Comparison of ENCODE assay signal across 8 cellular contexts in genomic region chr1:2557146-2558029, GRCh38. TPM values are rescaled to one million over a fixed set of nuclear protein-coding genes. Genes with fewer than 3 reads are reported as not detected.
DNase-seq lines count a peak whose midpoint lies in the region; ATAC-seq, FAIRE-seq and TF ChIP-seq lines count a peak whose summit lies in the region.

No MANE protein-coding gene starts in this region.

- TF ChIP-seq CTCF in GM12878 (IDR thresholded peaks at IDR 0.05 in 2 of 3, conservative IDR thresholded peaks at IDR 0.05 in 1 of 3; ENCODE audit: control insufficient read depth in 2 of 3, extremely low read depth in 1 of 3, insufficient read depth in 1 of 3, low read depth in 3 of 3, low read length in 3 of 3): peak in 2 of 3 experiments; percentile 2 to 27; a peak in 1 of 6 replicates
- no peak for TF ChIP-seq CTCF in tibial artery (IDR thresholded peaks at IDR 0.05)

- H3K27ac ChIP-seq in GM12878 (ENCODE audit: control insufficient read depth, insufficient read depth) (peak overlapping the region; percentile 99), tibial artery (peak overlapping the region; percentile 76 to 78)

- no peak for FAIRE-seq in GM12878 (lab: Jason Lieb, UNC)

- no peaks in the 10 kb centered on the region for H4K20me1 ChIP-seq in GM12878 (ENCODE audit: control insufficient read depth, insufficient read depth)

- 45% methylated on average over 21 of the region's 21 CpGs for WGBS in GM12878 (ENCODE audit: insufficient coverage, insufficient replicate concordance, low lambda C conversion rate, missing lambda C conversion rate)

- no peaks in the 10 kb centered on the region for H3K9me3 Mint-ChIP-seq in activated naive CD4-positive, alpha-beta T cell treated with anti-CD3 and anti-CD28 coated beads for 36 hours
- no peaks in the 10 kb centered on the region for H3K9me3 Mint-ChIP-seq in memory B cell

- H3K4me3 ChIP-seq in GM12878 (peak overlapping the region; percentile 87), tibial artery (peak overlapping the region; percentile 62)

- in situ Hi-C loops in GM12878 (cut with MboI): no loop called here

- H3K4me3 Mint-ChIP-seq in activated naive CD4-positive, alpha-beta T cell treated with anti-CD3 and anti-CD28 coated beads for 36 hours: peak overlapping the region; percentile 93
- H3K4me3 Mint-ChIP-seq in memory B cell: peak overlapping the region; percentile 92

- TF ChIP-seq POLR2A in GM12878 (IDR thresholded peaks at IDR 0.05; ENCODE audit: low read depth, low read length): no peak

- H3K9me3 ChIP-seq in GM12878 (replicated peaks; ENCODE audit: control insufficient read depth, insufficient read depth, low read length) (no peaks in the 10 kb centered on the region), tibial artery (no peaks in the 10 kb centered on the region)

- H2AFZ ChIP-seq in GM12878 (ENCODE audit: control insufficient read depth, low read depth, low read length): no peak overlapping the region

- peak overlapping the region; percentile 99 for H3K27ac Mint-ChIP-seq in activated naive CD4-positive, alpha-beta T cell treated with anti-CD3 and anti-CD28 coated beads for 36 hours
- peak overlapping the region; percentile 98 for H3K27ac Mint-ChIP-seq in memory B cell

- TF ChIP-seq RAD21 in GM12878 (IDR thresholded peaks at IDR 0.05; ENCODE audit: insufficient read depth, low read depth, low read length): no peak

- H3K36me3 Mint-ChIP-seq in activated naive CD4-positive, alpha-beta T cell treated with anti-CD3 and anti-CD28 coated beads for 36 hours (ENCODE audit: low read depth): peaks cover 11% of the 10 kb centered on the region
- H3K36me3 Mint-ChIP-seq in memory B cell: peaks cover 10% of the 10 kb centered on the region

- H3K27me3 ChIP-seq in GM12878 (replicated peaks in 1 of 2; ENCODE audit: control insufficient read depth in 2 of 2, insufficient read depth in 2 of 2, low read length in 1 of 2) (no peaks in the 10 kb centered on the region), tibial artery (no peaks in the 10 kb centered on the region)

- TF ChIP-seq EP300 in GM12878 (IDR thresholded peaks at IDR 0.05; ENCODE audit: borderline replicate concordance in 1 of 2, control insufficient read depth in 1 of 2, low read depth in 2 of 2, low read length in 2 of 2): no peak

- H3K36me3 ChIP-seq in GM12878 (ENCODE audit: control insufficient read depth in 2 of 2, insufficient read depth in 2 of 2, low read length in 1 of 2) (peaks cover 0 to 2% of the 10 kb centered on the region in 2 experiments; a peak in 2 of 4 replicates), tibial artery (peaks cover 0 to 44% (median 27%) of the 10 kb centered on the region in 3 donors)

- SMC1A ChIA-PET in GM12878 (lab: Charles Lee; ENCODE audit: uncharacterized antibody, unreplicated experiment): interaction anchor here (0.9 to 4.7 kb wide), 5 partner anchors 10 to 27 kb away, joined by 3 to 39 read pairs (median 7); partner anchors contain the start of gene PRXL2B

- peak overlapping the region; percentile 97 for H3K4me2 ChIP-seq in GM12878 (ENCODE audit: control insufficient read depth, insufficient read depth)

- ATAC-seq in GM12878: peak; percentile 5
- ATAC-seq in memory B cell (ENCODE audit: low read depth): no peak
- ATAC-seq in HG02610 (IDR thresholded peaks at IDR 0.05; ENCODE audit: unreplicated experiment): no peak

- RAD21 ChIA-PET in GM12878 (lab: Charles Lee; ENCODE audit: unreplicated experiment): interaction anchor here (1.4 to 3.3 kb wide), 4 partner anchors 11 to 164 kb away, joined by 3 to 41 read pairs (median 30); no protein-coding TSS in a partner anchor

- H3K4me1 ChIP-seq in GM12878 (ENCODE audit: control insufficient read depth, insufficient read depth, low read length) (peaks cover 25% of the 10 kb centered on the region), tibial artery (peaks cover 0 to 35% (median 22%) of the 10 kb centered on the region in 4 donors)

- BruUV-seq in GM12878 (replicated peaks; lab: Mats Ljungman, UMichigan): no TSS peak

- POLR2A ChIA-PET in GM12878 (lab: Charles Lee): interaction anchor here (0.6 to 5.5 kb wide), 6 partner anchors 9 to 27 kb away, joined by 3 to 61 read pairs (median 14); partner anchors contain the start of gene PRXL2B

- peaks cover 31% of the 10 kb centered on the region for H3K4me1 Mint-ChIP-seq in activated naive CD4-positive, alpha-beta T cell treated with anti-CD3 and anti-CD28 coated beads for 36 hours (ENCODE audit: low read depth)
- peaks cover 28% of the 10 kb centered on the region for H3K4me1 Mint-ChIP-seq in memory B cell

- H3K79me2 ChIP-seq in GM12878 (ENCODE audit: control insufficient read depth, insufficient read depth, low read length): peaks cover 38% of the 10 kb centered on the region

- intact Hi-C loops in activated naive CD4-positive, alpha-beta T cell treated with anti-CD3 and anti-CD28 coated beads for 36 hours (cut with micrococcal nuclease): no loop called here
- intact Hi-C loops in GM12878 (cut with micrococcal nuclease; ENCODE audit: unreplicated experiment): loop anchor here (5.0 kb wide), 1 partner anchor 865 kb away; no protein-coding TSS in a partner anchor
- intact Hi-C loops in tibial artery (cut with DNase I; ENCODE audit: low total_unique reads): loop anchor here (5.0 kb wide), 2 partner anchors 35 to 165 kb away; partner anchors contain the start of genes MORN1 and RER1

- no peak for DNase-seq in activated naive CD4-positive, alpha-beta T cell treated with anti-CD3 and anti-CD28 coated beads for 36 hours
- DNase-seq in activated naive CD4-positive, alpha-beta T cell treated with anti-CD3 and anti-CD28 coated beads, Interleukin-2, amount 50 U/mL, for 16 hours: no peak
- no peak for DNase-seq in GM12878 (ENCODE audit: low read depth, low spot score)
- no peak for DNase-seq in memory B cell (ENCODE audit: low spot score in 2 of 2)
- no peak for DNase-seq in tibial artery
- DNase-seq in ureter (ENCODE audit: low spot score): no peak
- DNase-seq in activated CD4-positive, CD25-positive, alpha-beta regulatory T cell (lab: John Stamatoyannopoulos, UW): no peak

- H3K27me3 Mint-ChIP-seq in activated naive CD4-positive, alpha-beta T cell treated with anti-CD3 and anti-CD28 coated beads for 36 hours (ENCODE audit: low read depth): no peaks in the 10 kb centered on the region
- H3K27me3 Mint-ChIP-seq in memory B cell: no peaks in the 10 kb centered on the region

- H3K9ac ChIP-seq in GM12878 (ENCODE audit: control insufficient read depth, insufficient read depth, low read length): peak overlapping the region; percentile 98

- CTCF ChIA-PET in activated naive CD4-positive, alpha-beta T cell treated with anti-CD3 and anti-CD28 coated beads for 36 hours (lab: Charles Lee): interaction anchor here (2.4 kb wide), 1 partner anchor 26 kb away, joined by 11 read pairs; no protein-coding TSS in a partner anchor
- CTCF ChIA-PET in GM12878 (lab: Yijun Ruan, JAX): interaction anchor here (3.2 to 5.1 kb wide), 2 partner anchors 20 to 26 kb away, joined by 18 to 54 read pairs; partner anchors contain the start of gene PRXL2B

RNA-seq across cellular contexts. Expression of gene TNFRSF14, which starts 1.2 kb away (rescaled TPM):
- 100 to 1,000 TPM; 120 to 123 TPM for total RNA-seq in activated naive CD4-positive, alpha-beta T cell treated with anti-CD3 and anti-CD28 coated beads for 36 hours
- total RNA-seq in GM12878 (2013; cell fraction: nucleolus; rRNA removed): 315 and 380 TPM in 2 replicates
- total RNA-seq in GM12878 (2014; rRNA removed) (53.6 and 61.1 TPM in 2 replicates), GM12878 (2014; rRNA removed; fragmentation: Illumina TruSeq; extraction: Trizol) (20.0 and 23.0 TPM in 2 replicates), GM12878 (2021) (76.2 and 79.1 TPM in 2 replicates), ureter (160 TPM)
- polyA plus RNA-seq in GM12878 (2011; ENCODE audit: low read depth): 42.6 TPM
- polyA plus RNA-seq in GM12878 (2011; rRNA removed) (30.5 and 69.6 TPM in 2 replicates), GM12878 (2014; fragmentation: Illumina TruSeq; extraction: Trizol) (4.8 and 19.2 TPM in 2 replicates), GM12878 (2014; fragmentation: Nextera tagmentation; extraction: Ambion mirVana) (1 to 10 TPM in 1 of 2 experiments, under 1 TPM in 1; 0.43 to 2.9 TPM), GM12878 (2014; rRNA removed) (113 and 114 TPM in 2 replicates), GM12878 (2016; fragmentation: Nextera tagmentation; extraction: Ambion mirVana) (10 to 100 TPM; 36.2 to 46.7 TPM)
- 85.6 and 116 TPM in 2 replicates for polyA plus RNA-seq in GM12878 (2011; cell fraction: cytosol; rRNA removed)
- 998 and 1,152 TPM in 2 replicates for polyA plus RNA-seq in GM12878 (2011; cell fraction: nucleus; rRNA removed)
- 120 and 163 TPM in 2 replicates for polyA plus RNA-seq in GM12878 (2012)
- polyA minus RNA-seq in GM12878 (2011; rRNA and poly(A)+ RNA removed): 22.7 and 47.3 TPM in 2 replicates
- 17.1 and 28.0 TPM in 2 replicates for polyA minus RNA-seq in GM12878 (2011; cell fraction: cytosol; rRNA and poly(A)+ RNA removed)
- polyA minus RNA-seq in GM12878 (2011; cell fraction: nucleus; rRNA and poly(A)+ RNA removed): 91.9 and 124 TPM in 2 replicates

RNA-seq across cellular contexts. Expression of gene HES5, which starts 27.3 kb away (rescaled TPM):
- not detected for total RNA-seq in activated naive CD4-positive, alpha-beta T cell treated with anti-CD3 and anti-CD28 coated beads for 36 hours
- total RNA-seq in GM12878 (2013; cell fraction: nucleolus; rRNA removed): not detected in 2 replicates
- total RNA-seq in GM12878 (2014; rRNA removed) (0.22 TPM in 1 of 2 replicates, not detected in the other), GM12878 (2014; rRNA removed; fragmentation: Illumina TruSeq; extraction: Trizol) (not detected in 2 replicates), GM12878 (2021) (0.15 TPM in 1 of 2 replicates, not detected in the other), ureter (0.57 TPM)
- not detected for polyA plus RNA-seq in GM12878 (2011; ENCODE audit: low read depth)
- polyA plus RNA-seq in GM12878 (2011; rRNA removed) (not detected in 2 replicates), GM12878 (2014; fragmentation: Illumina TruSeq; extraction: Trizol) (not detected in 2 replicates), GM12878 (2014; fragmentation: Nextera tagmentation; extraction: Ambion mirVana) (not detected), GM12878 (2014; rRNA removed) (0.12 TPM in 1 of 2 replicates, not detected in the other), GM12878 (2016; fragmentation: Nextera tagmentation; extraction: Ambion mirVana) (not detected)
- not detected in 2 replicates for polyA plus RNA-seq in GM12878 (2011; cell fraction: cytosol; rRNA removed)
- not detected in 2 replicates for polyA plus RNA-seq in GM12878 (2011; cell fraction: nucleus; rRNA removed)
- not detected in 2 replicates for polyA plus RNA-seq in GM12878 (2012)
- not detected in 2 replicates for polyA minus RNA-seq in GM12878 (2011; rRNA and poly(A)+ RNA removed)
- polyA minus RNA-seq in GM12878 (2011; cell fraction: cytosol; rRNA and poly(A)+ RNA removed): not detected in 2 replicates
- not detected in 2 replicates for polyA minus RNA-seq in GM12878 (2011; cell fraction: nucleus; rRNA and poly(A)+ RNA removed)

RNA-seq across cellular contexts. Expression of gene PRXL2B, which starts 29.2 kb away (rescaled TPM):
- total RNA-seq in activated naive CD4-positive, alpha-beta T cell treated with anti-CD3 and anti-CD28 coated beads for 36 hours: 10 to 100 TPM; 21.8 to 22.1 TPM
- 6.1 and 6.2 TPM in 2 replicates for total RNA-seq in GM12878 (2013; cell fraction: nucleolus; rRNA removed)
- total RNA-seq in GM12878 (2014; rRNA removed) (4.2 TPM in 2 replicates), GM12878 (2014; rRNA removed; fragmentation: Illumina TruSeq; extraction: Trizol) (1.8 and 1.9 TPM in 2 replicates), GM12878 (2021) (5.6 and 7.6 TPM in 2 replicates), ureter (37.1 TPM)
- polyA plus RNA-seq in GM12878 (2011; ENCODE audit: low read depth): 2.4 TPM
- polyA plus RNA-seq in GM12878 (2011; rRNA removed) (3.1 and 5.0 TPM in 2 replicates), GM12878 (2014; fragmentation: Illumina TruSeq; extraction: Trizol) (1.3 and 2.7 TPM in 2 replicates), GM12878 (2014; fragmentation: Nextera tagmentation; extraction: Ambion mirVana) (under 1 TPM; 0.44 to 0.53 TPM), GM12878 (2014; rRNA removed) (5.5 and 6.8 TPM in 2 replicates), GM12878 (2016; fragmentation: Nextera tagmentation; extraction: Ambion mirVana) (1 to 10 TPM; 3.8 to 4.8 TPM)
- polyA plus RNA-seq in GM12878 (2011; cell fraction: cytosol; rRNA removed): 8.8 and 10.6 TPM in 2 replicates
- 19.6 and 22.7 TPM in 2 replicates for polyA plus RNA-seq in GM12878 (2011; cell fraction: nucleus; rRNA removed)
- polyA plus RNA-seq in GM12878 (2012): 7.7 and 7.9 TPM in 2 replicates
- 1.1 and 5.2 TPM in 2 replicates for polyA minus RNA-seq in GM12878 (2011; rRNA and poly(A)+ RNA removed)
- 1.6 and 2.6 TPM in 2 replicates for polyA minus RNA-seq in GM12878 (2011; cell fraction: cytosol; rRNA and poly(A)+ RNA removed)
- 3.0 and 3.5 TPM in 2 replicates for polyA minus RNA-seq in GM12878 (2011; cell fraction: nucleus; rRNA and poly(A)+ RNA removed)

RNA-seq across cellular contexts. Expression of gene PANK4, which starts 31.0 kb away (rescaled TPM):
- 10 to 100 TPM; 46.6 to 51.4 TPM for total RNA-seq in activated naive CD4-positive, alpha-beta T cell treated with anti-CD3 and anti-CD28 coated beads for 36 hours
- 85.4 and 117 TPM in 2 replicates for total RNA-seq in GM12878 (2013; cell fraction: nucleolus; rRNA removed)
- 24.1 and 24.9 TPM in 2 replicates for total RNA-seq in GM12878 (2014; rRNA removed)
- total RNA-seq in GM12878 (2014; rRNA removed; fragmentation: Illumina TruSeq; extraction: Trizol): 10.4 and 10.6 TPM in 2 replicates
- total RNA-seq in GM12878 (2021): 25.8 and 38.0 TPM in 2 replicates
- polyA plus RNA-seq in GM12878 (2011; ENCODE audit: low read depth): 7.1 TPM
- 12.4 and 27.0 TPM in 2 replicates for polyA plus RNA-seq in GM12878 (2011; rRNA removed)
- polyA plus RNA-seq in GM12878 (2011; cell fraction: cytosol; rRNA removed): 15.9 and 23.0 TPM in 2 replicates
- polyA plus RNA-seq in GM12878 (2011; cell fraction: nucleus; rRNA removed): 158 and 199 TPM in 2 replicates
- polyA plus RNA-seq in GM12878 (2012): 18.2 and 18.5 TPM in 2 replicates
- polyA plus RNA-seq in GM12878 (2014; fragmentation: Illumina TruSeq; extraction: Trizol): 11.1 and 15.0 TPM in 2 replicates
- polyA plus RNA-seq in GM12878 (2014; fragmentation: Nextera tagmentation; extraction: Ambion mirVana): 1 to 10 TPM in 1 of 2 experiments, under 1 TPM in 1; 0.35 to 1.5 TPM
- 25.0 and 27.2 TPM in 2 replicates for polyA plus RNA-seq in GM12878 (2014; rRNA removed)
- 10 to 100 TPM; 18.2 to 19.0 TPM for polyA plus RNA-seq in GM12878 (2016; fragmentation: Nextera tagmentation; extraction: Ambion mirVana)
- 14.9 and 26.2 TPM in 2 replicates for polyA minus RNA-seq in GM12878 (2011; rRNA and poly(A)+ RNA removed)
- 13.2 and 15.7 TPM in 2 replicates for polyA minus RNA-seq in GM12878 (2011; cell fraction: cytosol; rRNA and poly(A)+ RNA removed)
- 55.4 and 89.3 TPM in 2 replicates for polyA minus RNA-seq in GM12878 (2011; cell fraction: nucleus; rRNA and poly(A)+ RNA removed)
- 29.9 TPM for total RNA-seq in ureter

Comparison
In these comparisons a context has a peak if more than half of its experiments do, and no peak if none do; other contexts are left out.
1. CTCF ChIP-seq: peak in GM12878 (2 of 3); none in tibial artery (0 of 2).